ENCODE assay signal across 13 cellular contexts in the genomic region with DNA sequence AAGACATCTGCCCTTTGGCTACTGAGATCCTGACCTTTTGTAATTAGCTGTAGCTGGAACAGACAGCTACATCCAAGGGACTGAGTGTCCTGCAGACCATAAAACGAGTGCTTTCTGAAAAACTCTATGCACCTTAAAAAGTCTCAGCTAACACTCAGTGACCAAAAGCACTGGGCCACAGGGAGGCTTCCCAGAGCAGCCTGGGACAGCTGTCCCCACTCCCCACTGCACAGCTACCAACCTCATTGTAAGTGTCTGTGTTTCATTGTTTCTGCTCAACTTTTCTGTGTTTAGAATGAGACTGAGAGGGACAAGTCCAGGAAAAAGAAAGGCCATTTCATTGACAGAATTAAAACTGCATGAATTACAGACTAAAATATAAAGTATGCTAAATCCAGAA.
"Had no signal": no experiment of that assay in that cellular context is flagged by ENCODE, and none has a peak within 500 bp of the region (broad histone marks: within the 10 kb centered on the region; RNA-seq: fewer than 3 reads in every experiment).

No MANE protein-coding gene starts in this region.

- H3K27ac ChIP-seq: cardiac muscle cell had no signal

- H3K36me3 ChIP-seq: cardiac muscle cell had no signal

- H3K27me3 ChIP-seq: cardiac muscle cell, vagina had no signal

- H3K4me1 ChIP-seq: vagina had no signal

- H3K4me3 ChIP-seq: cardiac muscle cell, vagina had no signal

- ATAC-seq: naive thymus-derived CD8-positive, alpha-beta T cell; stimulated activated naive CD8-positive, alpha-beta T cell treated with anti-CD3 and anti-CD28 coated beads, Interleukin-15, amount 100 ng/mL, for 72 hours had no signal

- H3K9me3 ChIP-seq: vagina had no signal

- DNase-seq: activated CD4-positive, alpha-beta memory T cell treated with anti-CD3 and anti-CD28 coated beads, Interleukin-2, amount 10 ng/mL, durations not matched to agents 7 days and 5 days; activated CD4-positive, alpha-beta T cell treated with anti-CD3 and anti-CD28 coated beads for 36 hours; activated gamma-delta T cell; activated T-cell treated with anti-CD3 and anti-CD28 coated beads, Interleukin-2, amount 50 U/mL, for 48 hours; cortex of kidney; erythroblast; naive thymus-derived CD8-positive, alpha-beta T cell; stimulated activated CD4-positive, alpha-beta T cell treated with anti-CD3 and anti-CD28 coated beads, Interleukin-15, amount 100 ng/mL, for 24 hours; stimulated activated CD4-positive, alpha-beta T cell treated with anti-CD3 and anti-CD28 coated beads, Interleukin-4, amount 100 ng/mL, for 4 hours; stimulated activated naive CD8-positive, alpha-beta T cell treated with anti-CD3 and anti-CD28 coated beads, Interleukin-15, amount 100 ng/mL, for 72 hours; T-helper 9 cell had no signal
